In genomic region chr4:12924253-12924652, GRCh38 we compare ENCODE assay signal across 34 cellular contexts.
"Had no signal": no experiment of that assay in that cellular context is flagged by ENCODE, and none has a peak within 500 bp of the region (broad histone marks: within the 10 kb centered on the region; RNA-seq: fewer than 3 reads in every experiment).

No MANE protein-coding gene starts in this region.

- H3K9me3 Mint-ChIP-seq: activated T-cell treated with anti-CD3 and anti-CD28 coated beads, Interleukin-2, amount 50 U/mL, for 24 hours; T-helper 1 cell treated with Interleukin-12 subunit alpha and Interleukin-12 subunit beta and Interleukin-4 antibody, amounts not matched to agents 30 μg/mL and 1 μg/mL, for 36 hours had no signal

- FAIRE-seq: endothelial cell of umbilical vein, TTC549 had no signal

- H3K27me3 ChIP-seq: gastroesophageal sphincter, neutrophil, ovary, suprapubic skin, tibial artery, upper lobe of right lung had no signal

- H3K36me3 Mint-ChIP-seq: natural killer cell treated with Interleukin-12 subunit alpha and Interleukin-12 subunit beta and Interleukin-15 and Interleukin-18, amount 100 ng/mL, for 72 hours had no signal

- H3K4me1 ChIP-seq: gastroesophageal sphincter, left ventricle myocardium inferior, suprapubic skin, tibial artery, upper lobe of right lung had no signal

- H3K27me3 Mint-ChIP-seq: activated T-cell treated with anti-CD3 and anti-CD28 coated beads, Interleukin-2, amount 50 U/mL, for 24 hours; natural killer cell treated with Interleukin-12 subunit alpha and Interleukin-12 subunit beta and Interleukin-15 and Interleukin-18, amount 100 ng/mL, for 72 hours; progenitor cell of endocrine pancreas had no signal

- DNase-seq: activated CD4-positive, alpha-beta T cell treated with anti-CD3 and anti-CD28 coated beads for 48 hours; activated CD4-positive, alpha-beta T cell treated with anti-CD3 and anti-CD28 coated beads, Interleukin-2, amount 50 U/mL, for 48 hours; activated CD8-positive, alpha-beta memory T cell treated with anti-CD3 and anti-CD28 coated beads, Interleukin-2, amount 50 U/mL, for 48 hours; activated gamma-delta T cell treated with Interleukin-2 at 50 U/mL for 16 hours; activated naive CD4-positive, alpha-beta T cell treated with anti-CD3 and anti-CD28 coated beads, Interleukin-2, amount 50 U/mL, for 16 hours; activated T-cell treated with anti-CD3 and anti-CD28 coated beads, Interleukin-2, amount 50 U/mL, for 24 hours; amygdala; caudate nucleus; cortex of kidney; hippocampal formation; islet precursor cell; left ventricle myocardium inferior; mesendoderm; ovary; stimulated activated CD4-positive, alpha-beta T cell treated with anti-CD3 and anti-CD28 coated beads, Interleukin-12 subunit alpha, Interleukin-12 subunit beta, amount 100 ng/mL, for 4 hours; stimulated activated CD4-positive, alpha-beta T cell treated with anti-CD3 and anti-CD28 coated beads, Interleukin-4, amount 100 ng/mL, for 4 hours; stimulated activated CD8-positive, alpha-beta memory T cell treated with anti-CD3 and anti-CD28 coated beads, Interleukin-4, amount 100 ng/mL, for 48 hours; stimulated activated naive CD4-positive, alpha-beta T cell; T-helper 9 cell; tibial artery; upper lobe of right lung had no signal

- H3K4me3 Mint-ChIP-seq: activated T-cell treated with anti-CD3 and anti-CD28 coated beads, Interleukin-2, amount 50 U/mL, for 24 hours; natural killer cell treated with Interleukin-12 subunit alpha and Interleukin-12 subunit beta and Interleukin-15 and Interleukin-18, amount 100 ng/mL, for 72 hours; T-helper 1 cell treated with Interleukin-12 subunit alpha and Interleukin-12 subunit beta and Interleukin-4 antibody, amounts not matched to agents 30 μg/mL and 1 μg/mL, for 36 hours had no signal

- H3K36me3 ChIP-seq: gastroesophageal sphincter, left ventricle myocardium inferior, neutrophil, ovary, suprapubic skin, tibial artery, upper lobe of right lung had no signal

- H3K27ac Mint-ChIP-seq: activated T-cell treated with anti-CD3 and anti-CD28 coated beads, Interleukin-2, amount 50 U/mL, for 24 hours; natural killer cell treated with Interleukin-12 subunit alpha and Interleukin-12 subunit beta and Interleukin-15 and Interleukin-18, amount 100 ng/mL, for 72 hours; progenitor cell of endocrine pancreas; T-helper 1 cell treated with Interleukin-12 subunit alpha and Interleukin-12 subunit beta and Interleukin-4 antibody, amounts not matched to agents 30 μg/mL and 1 μg/mL, for 36 hours had no signal

- H3K27ac ChIP-seq: gastroesophageal sphincter, left ventricle myocardium inferior, neutrophil, ovary, skin epidermis, suprapubic skin, tibial artery, upper lobe of right lung, VCaP had no signal

- H3K4me3 ChIP-seq: gastroesophageal sphincter, left ventricle myocardium inferior, lung, ovary, skin epidermis, suprapubic skin, tibial artery, upper lobe of right lung had no signal

- H3K9me3 ChIP-seq: gastroesophageal sphincter, left ventricle myocardium inferior, neutrophil, ovary, suprapubic skin, tibial artery, upper lobe of right lung had no signal

- ATAC-seq: activated CD4-positive, CD25-positive, alpha-beta regulatory T cell treated with anti-CD3 and anti-CD28 coated beads, Interleukin-2, amount 50 U/mL, for 24 hours; gastroesophageal sphincter; natural killer cell treated with Interleukin-12 subunit alpha and Interleukin-12 subunit beta and Interleukin-15 and Interleukin-18, amount 100 ng/mL, for 72 hours; sciatic nerve; upper lobe of right lung had no signal
